8 cellular contexts compared by ENCODE assay signal in the genomic region with DNA sequence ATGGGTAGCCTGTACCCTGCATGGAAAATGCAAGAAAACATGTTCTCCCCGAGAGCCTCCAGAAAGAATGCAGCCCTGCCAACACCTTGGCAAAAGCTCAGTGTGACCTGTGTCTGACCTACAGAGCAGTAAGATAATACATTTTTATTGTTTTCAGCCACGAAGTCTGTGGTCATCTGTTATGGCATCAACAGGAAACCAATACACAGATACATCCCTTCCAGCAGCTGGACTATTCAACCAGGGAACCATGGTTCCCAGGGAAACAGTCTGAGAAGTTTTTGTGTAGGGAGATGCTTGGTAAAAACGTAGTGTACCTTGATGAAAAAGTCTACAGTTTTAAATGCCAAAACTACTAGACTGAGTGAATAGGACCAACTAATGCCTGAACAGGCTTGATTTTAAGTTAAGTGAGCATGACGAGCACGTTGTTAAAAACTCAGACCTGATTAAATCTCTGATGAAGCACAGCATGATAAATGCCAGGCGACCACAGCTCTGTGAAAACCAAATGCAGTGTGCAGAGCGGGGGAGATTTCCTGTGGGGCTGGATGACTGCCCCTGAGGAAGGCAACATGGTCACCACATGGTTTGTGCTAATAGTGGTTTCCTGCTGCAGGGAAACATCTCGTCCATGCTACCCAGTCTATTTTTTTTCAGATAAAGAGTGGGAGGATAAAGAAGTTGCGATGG.
DNase-seq lines count a peak whose midpoint lies in the region; ATAC-seq, FAIRE-seq and TF ChIP-seq lines count a peak whose summit lies in the region.

No MANE protein-coding gene starts in this region.

- no peak for TF ChIP-seq CTCF in astrocyte (IDR thresholded peaks at IDR 0.05; ENCODE audit: insufficient read depth, low read depth, low read length)
- no peak for TF ChIP-seq CTCF in natural killer cell (IDR thresholded peaks at IDR 0.05)

- no peak overlapping the region for H3K4me3 ChIP-seq in astrocyte (ENCODE audit: insufficient read depth, low read depth, low read length)

- H3K4me1 Mint-ChIP-seq in astrocyte (ENCODE audit: low read depth, unreplicated experiment) (peaks cover 12% of the 10 kb centered on the region), natural killer cell (peaks cover 30 to 31% of the 10 kb centered on the region in 2 donors)
- peaks cover 22% of the 10 kb centered on the region for H3K4me1 Mint-ChIP-seq in activated T-helper 2 cell treated with anti-CD3 and anti-CD28 coated beads, Interferon-gamma antibody, Interleukin-2, Interleukin-4, amounts not matched to agents 10 μg/mL and 5 μg/mL and 100 μg/mL, durations not matched to agents 14 hours and 24 hours and 36 hours (ENCODE audit: low read depth)

- H3K36me3 ChIP-seq in astrocyte (ENCODE audit: insufficient read depth, low read length), result no peaks in the 10 kb centered on the region

- peak overlapping the region; percentile 52 for H3K27ac ChIP-seq in astrocyte (ENCODE audit: low read depth, low read length)

- H2AFZ ChIP-seq in astrocyte (ENCODE audit: low read depth, low read length), result no peak overlapping the region

- H3K4me3 Mint-ChIP-seq in astrocyte (ENCODE audit: unreplicated experiment) (no peak overlapping the region), natural killer cell (peak overlapping the region; percentile 80)
- H3K4me3 Mint-ChIP-seq in activated T-helper 2 cell treated with anti-CD3 and anti-CD28 coated beads, Interferon-gamma antibody, Interleukin-2, Interleukin-4, amounts not matched to agents 10 μg/mL and 5 μg/mL and 100 μg/mL, durations not matched to agents 14 hours and 24 hours and 36 hours (ENCODE audit: low read depth), result no peak overlapping the region

- H3K27ac Mint-ChIP-seq in astrocyte (ENCODE audit: unreplicated experiment) (peak overlapping the region; percentile 10), natural killer cell (peak overlapping the region; percentile 63 to 64)
- no peak overlapping the region for H3K27ac Mint-ChIP-seq in activated T-helper 2 cell treated with anti-CD3 and anti-CD28 coated beads, Interferon-gamma antibody, Interleukin-2, Interleukin-4, amounts not matched to agents 10 μg/mL and 5 μg/mL and 100 μg/mL, durations not matched to agents 14 hours and 24 hours and 36 hours

- H3K27me3 ChIP-seq in astrocyte (ENCODE audit: insufficient read depth, low read length), result no peaks in the 10 kb centered on the region

- H3K79me2 ChIP-seq in astrocyte (ENCODE audit: insufficient read depth, low read length), result no peaks in the 10 kb centered on the region

- intact Hi-C loops in natural killer cell (cut with micrococcal nuclease), result no loop called here
- intact Hi-C loops in activated T-helper 2 cell treated with anti-CD3 and anti-CD28 coated beads, Interferon-gamma antibody, Interleukin-2, Interleukin-4, amounts not matched to agents 10 μg/mL and 5 μg/mL and 100 μg/mL, durations not matched to agents 14 hours and 24 hours and 36 hours (cut with micrococcal nuclease), result loop anchor here (1.0 kb wide), 2 partner anchors 35 to 87 kb away; no protein-coding TSS in a partner anchor

- DNase-seq in astrocyte (ENCODE audit: low read depth) (peak; percentile 73), natural killer cell (peak; percentile 49), SIG-M5 (lab: John Stamatoyannopoulos, UW) (no peak), COLO829 (ENCODE audit: low spot score) (no peak)
- no peak for DNase-seq in effector CD8-positive, alpha-beta T cell (lab: John Stamatoyannopoulos, UW)
- no peak for DNase-seq in activated T-helper 2 cell treated with anti-CD3 and anti-CD28 coated beads, Interferon-gamma antibody, Interleukin-2, Interleukin-4, amounts not matched to agents 10 μg/mL and 5 μg/mL and 100 μg/mL, durations not matched to agents 14 hours and 24 hours and 36 hours (ENCODE audit: low spot score)

- peak; percentile 74 for ATAC-seq in GM18907 (IDR thresholded peaks at IDR 0.05; ENCODE audit: unreplicated experiment)
- peak; percentile 62 for ATAC-seq in HG03378 (IDR thresholded peaks at IDR 0.05; ENCODE audit: unreplicated experiment)
- ATAC-seq in natural killer cell, result peak; percentile 90 to 97 (median 94)

- H3K4me1 ChIP-seq in astrocyte (ENCODE audit: insufficient read depth, low read length), result peaks cover 6% of the 10 kb centered on the region

- H3K9ac ChIP-seq in astrocyte (ENCODE audit: low read length), result no peak overlapping the region

- H3K9me3 Mint-ChIP-seq in astrocyte (ENCODE audit: unreplicated experiment) (peaks cover 7% of the 10 kb centered on the region), natural killer cell (no peaks in the 10 kb centered on the region)
- H3K9me3 Mint-ChIP-seq in activated T-helper 2 cell treated with anti-CD3 and anti-CD28 coated beads, Interferon-gamma antibody, Interleukin-2, Interleukin-4, amounts not matched to agents 10 μg/mL and 5 μg/mL and 100 μg/mL, durations not matched to agents 14 hours and 24 hours and 36 hours, result no peaks in the 10 kb centered on the region

- no peaks in the 10 kb centered on the region for H4K20me1 ChIP-seq in astrocyte (ENCODE audit: insufficient read depth, low read length)

- FAIRE-seq in astrocyte (lab: Jason Lieb, UNC), result no peak

- H3K9me3 ChIP-seq in astrocyte (ENCODE audit: insufficient read depth, low read depth, low read length), result no peaks in the 10 kb centered on the region

- H3K4me2 ChIP-seq in astrocyte (ENCODE audit: low read length), result peak overlapping the region; percentile 52

- peaks cover 2% of the 10 kb centered on the region for H3K36me3 Mint-ChIP-seq in astrocyte (ENCODE audit: low read depth, unreplicated experiment)
- no peaks in the 10 kb centered on the region for H3K36me3 Mint-ChIP-seq in natural killer cell
- no peaks in the 10 kb centered on the region for H3K36me3 Mint-ChIP-seq in activated T-helper 2 cell treated with anti-CD3 and anti-CD28 coated beads, Interferon-gamma antibody, Interleukin-2, Interleukin-4, amounts not matched to agents 10 μg/mL and 5 μg/mL and 100 μg/mL, durations not matched to agents 14 hours and 24 hours and 36 hours (ENCODE audit: low read depth)

- peaks cover 8% of the 10 kb centered on the region for H3K27me3 Mint-ChIP-seq in astrocyte (ENCODE audit: low read depth, unreplicated experiment)
- H3K27me3 Mint-ChIP-seq in natural killer cell (ENCODE audit: low read depth in 2 of 2), result peaks cover 7 to 21% of the 10 kb centered on the region in 2 donors
- H3K27me3 Mint-ChIP-seq in activated T-helper 2 cell treated with anti-CD3 and anti-CD28 coated beads, Interferon-gamma antibody, Interleukin-2, Interleukin-4, amounts not matched to agents 10 μg/mL and 5 μg/mL and 100 μg/mL, durations not matched to agents 14 hours and 24 hours and 36 hours (ENCODE audit: low read depth), result peaks cover 35% of the 10 kb centered on the region

Comparison
In these comparisons a context has a peak if more than half of its experiments do, and no peak if none do; other contexts are left out.
1. DNase-seq: peak in astrocyte (single experiment) and natural killer cell (single experiment); none in SIG-M5 (single experiment), COLO829 (single experiment), effector CD8-positive, alpha-beta T cell (single experiment) and activated T-helper 2 cell treated with anti-CD3 and anti-CD28 coated beads, Interferon-gamma antibody, Interleukin-2, Interleukin-4, amounts not matched to agents 10 μg/mL and 5 μg/mL and 100 μg/mL, durations not matched to agents 14 hours and 24 hours and 36 hours (single experiment).
2. Peak in every context shown above with its lines, with median percentiles within 50 percentile points of each other: ATAC-seq.